Comparison of ENCODE assay signal across 21 cellular contexts in the genomic region with DNA sequence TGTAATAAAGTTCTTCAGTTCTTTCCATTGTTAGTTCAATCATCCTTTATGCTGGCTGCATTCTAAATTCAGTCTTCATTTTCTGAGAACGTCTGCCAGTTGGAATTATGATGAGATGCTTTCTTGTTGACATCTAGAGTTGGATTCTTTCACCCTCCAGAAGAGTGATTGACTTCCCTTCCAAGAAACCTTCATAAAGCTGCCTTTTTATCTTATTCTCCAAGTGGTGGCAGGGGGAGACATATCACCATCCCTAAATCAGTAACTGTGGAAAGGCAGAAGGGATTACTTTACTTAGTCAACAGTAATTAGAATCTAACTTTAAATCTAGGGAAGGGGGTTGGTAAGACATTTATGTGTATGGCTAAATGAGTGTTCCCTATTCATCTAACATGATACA.
"Had no signal": no experiment of that assay in that cellular context is flagged by ENCODE, and none has a peak within 500 bp of the region (broad histone marks: within the 10 kb centered on the region; RNA-seq: fewer than 3 reads in every experiment).

No MANE protein-coding gene starts in this region.

- H2AFZ ChIP-seq: hepatocyte, neural progenitor cell had no signal

- H3K9ac ChIP-seq: neural progenitor cell had no signal

- H3K27me3 Mint-ChIP-seq: activated CD4-positive, alpha-beta T cell treated with anti-CD3 and anti-CD28 coated beads for 36 hours; activated naive CD4-positive, alpha-beta T cell treated with anti-CD3 and anti-CD28 coated beads, Interleukin-2, amount 50 U/mL, for 24 hours; central memory CD8-positive, alpha-beta T cell; stimulated activated memory B cell treated with anti-CD40 and anti-IgM and Interleukin-4, amounts not matched to agents 10 μg/mL and 1 μg/mL and 100 μg/mL, for 72 hours had no signal

- H3K36me3 Mint-ChIP-seq: activated naive CD4-positive, alpha-beta T cell treated with anti-CD3 and anti-CD28 coated beads, Interleukin-2, amount 50 U/mL, for 24 hours; neural progenitor cell; stimulated activated memory B cell treated with anti-CD40 and anti-IgM and Interleukin-4, amounts not matched to agents 10 μg/mL and 1 μg/mL and 100 μg/mL, for 72 hours; WTC11 had no signal

- H3K27ac Mint-ChIP-seq: activated CD4-positive, alpha-beta T cell treated with anti-CD3 and anti-CD28 coated beads for 36 hours; activated naive CD4-positive, alpha-beta T cell treated with anti-CD3 and anti-CD28 coated beads, Interleukin-2, amount 50 U/mL, for 24 hours; neural progenitor cell; stimulated activated memory B cell treated with anti-CD40 and anti-IgM and Interleukin-4, amounts not matched to agents 10 μg/mL and 1 μg/mL and 100 μg/mL, for 72 hours; WTC11 had no signal

- H3K4me3 ChIP-seq: ascending aorta, hepatocyte, left ventricle myocardium inferior, neural progenitor cell, pancreas, smooth muscle cell, thoracic aorta, upper lobe of right lung had no signal

- H3K4me3 Mint-ChIP-seq: activated CD4-positive, alpha-beta T cell treated with anti-CD3 and anti-CD28 coated beads for 36 hours; activated naive CD4-positive, alpha-beta T cell treated with anti-CD3 and anti-CD28 coated beads, Interleukin-2, amount 50 U/mL, for 24 hours; central memory CD8-positive, alpha-beta T cell; neural progenitor cell; stimulated activated memory B cell treated with anti-CD40 and anti-IgM and Interleukin-4, amounts not matched to agents 10 μg/mL and 1 μg/mL and 100 μg/mL, for 72 hours; WTC11 had no signal

- DNase-seq: activated CD4-positive, alpha-beta T cell treated with anti-CD3 and anti-CD28 coated beads for 36 hours; activated CD4-positive, alpha-beta T cell treated with anti-CD3 and anti-CD28 coated beads, Interleukin-2, amount 50 U/mL, for 48 hours; activated gamma-delta T cell; effector memory CD4-positive, alpha-beta T cell; kidney; left ventricle myocardium inferior; mammary epithelial cell; pancreas; stimulated activated CD4-positive, alpha-beta T cell treated with anti-CD3 and anti-CD28 coated beads, Interleukin-4, amount 100 ng/mL, for 4 hours; T-helper 2 cell; upper lobe of right lung had no signal

- H3K9me3 ChIP-seq: ascending aorta, left ventricle myocardium inferior, pancreas, thoracic aorta, upper lobe of right lung had no signal

- H3K9me3 Mint-ChIP-seq: activated naive CD4-positive, alpha-beta T cell treated with anti-CD3 and anti-CD28 coated beads, Interleukin-2, amount 50 U/mL, for 24 hours; neural progenitor cell; WTC11 had no signal

- H3K36me3 ChIP-seq: ascending aorta, left ventricle myocardium inferior, neural progenitor cell, pancreas, thoracic aorta, upper lobe of right lung had no signal

- H3K4me2 ChIP-seq: hepatocyte, neural progenitor cell, smooth muscle cell had no signal

- H3K27ac ChIP-seq: ascending aorta, hepatocyte, left ventricle myocardium inferior, neural progenitor cell, pancreas, thoracic aorta, upper lobe of right lung had no signal

- H3K27me3 ChIP-seq: ascending aorta, hepatocyte, neural progenitor cell, pancreas, upper lobe of right lung had no signal

- ATAC-seq: activated CD4-positive, alpha-beta T cell treated with anti-CD3 and anti-CD28 coated beads for 36 hours; pancreas; sciatic nerve; stimulated activated memory B cell treated with anti-CD40 and anti-IgM and Interleukin-4, amounts not matched to agents 10 μg/mL and 1 μg/mL and 100 μg/mL, for 72 hours; upper lobe of right lung; WTC11 had no signal

- H3K4me1 ChIP-seq: left ventricle myocardium inferior, neural progenitor cell, upper lobe of right lung had no signal

- H3K4me1 Mint-ChIP-seq: activated CD4-positive, alpha-beta T cell treated with anti-CD3 and anti-CD28 coated beads for 36 hours; activated naive CD4-positive, alpha-beta T cell treated with anti-CD3 and anti-CD28 coated beads, Interleukin-2, amount 50 U/mL, for 24 hours; central memory CD8-positive, alpha-beta T cell; neural progenitor cell; stimulated activated memory B cell treated with anti-CD40 and anti-IgM and Interleukin-4, amounts not matched to agents 10 μg/mL and 1 μg/mL and 100 μg/mL, for 72 hours had no signal

- H3K79me2 ChIP-seq: hepatocyte had no signal
